ENCODE assay signal across 8 cellular contexts in the genomic region with DNA sequence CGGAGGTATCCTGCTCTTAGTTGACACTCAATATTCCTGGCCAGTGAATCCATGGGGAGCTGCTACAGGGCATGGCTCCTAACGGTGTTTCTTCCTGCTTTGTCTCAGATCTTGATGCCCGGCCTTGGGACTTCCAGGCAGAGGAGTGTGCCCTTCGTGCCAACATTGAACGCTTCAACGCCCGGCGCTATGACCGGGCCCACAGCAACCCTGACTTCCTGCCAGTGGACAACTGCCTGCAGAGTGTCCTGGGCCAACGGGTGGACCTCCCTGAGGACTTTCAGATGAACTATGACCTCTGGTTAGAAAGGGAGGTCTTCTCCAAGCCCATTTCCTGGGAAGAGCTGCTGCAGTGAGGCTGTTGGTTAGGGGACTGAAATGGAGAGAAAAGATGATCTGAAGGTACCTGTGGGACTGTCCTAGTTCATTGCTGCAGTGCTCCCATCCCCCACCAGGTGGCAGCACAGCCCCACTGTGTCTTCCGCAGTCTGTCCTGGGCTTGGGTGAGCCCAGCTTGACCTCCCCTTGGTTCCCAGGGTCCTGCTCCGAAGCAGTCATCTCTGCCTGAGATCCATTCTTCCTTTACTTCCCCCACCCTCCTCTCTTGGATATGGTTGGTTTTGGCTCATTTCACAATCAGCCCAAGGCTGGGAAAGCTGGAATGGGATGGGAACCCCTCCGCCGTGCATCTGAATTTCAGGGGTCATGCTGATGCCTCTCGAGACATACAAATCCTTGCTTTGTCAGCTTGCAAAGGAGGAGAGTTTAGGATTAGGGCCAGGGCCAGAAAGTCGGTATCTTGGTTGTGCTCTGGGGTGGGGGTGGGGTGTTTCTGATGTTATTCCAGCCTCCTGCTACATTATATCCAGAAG.
DNase-seq lines count a peak whose midpoint lies in the region; ATAC-seq lines count a peak whose summit lies in the region.

No MANE protein-coding gene starts in this region.

- H3K27me3 Mint-ChIP-seq in stimulated activated memory B cell treated with anti-CD40 and anti-IgM and Interleukin-4, amounts not matched to agents 10 μg/mL and 1 μg/mL and 100 μg/mL, for 72 hours = no peaks in the 10 kb centered on the region

- H3K4me3 Mint-ChIP-seq in stimulated activated memory B cell treated with anti-CD40 and anti-IgM and Interleukin-4, amounts not matched to agents 10 μg/mL and 1 μg/mL and 100 μg/mL, for 72 hours = no peak overlapping the region

- DNase-seq in NCI-H510A treated with DMSO at 0.1 percent for 48 hours (lab: John Stamatoyannopoulos, UW) (peak; percentile 32), NCI-H510A (lab: John Stamatoyannopoulos, UW) (no peak), NCI-H1105 treated with DMSO at 0.1 percent for 48 hours (lab: John Stamatoyannopoulos, UW) (peak; percentile 16), ecto neural progenitor cell (ENCODE audit: low spot score) (peak; percentile 84), midbrain (lab: John Stamatoyannopoulos, UW) (peak; percentile 61)
- peak; percentile 78 to 80 for DNase-seq in activated CD4-positive, alpha-beta T cell treated with anti-CD3 and anti-CD28 coated beads, Interleukin-2, amount 50 U/mL, for 48 hours

- no peaks in the 10 kb centered on the region for H3K9me3 Mint-ChIP-seq in stimulated activated memory B cell treated with anti-CD40 and anti-IgM and Interleukin-4, amounts not matched to agents 10 μg/mL and 1 μg/mL and 100 μg/mL, for 72 hours

- peaks cover 7% of the 10 kb centered on the region for H3K4me1 Mint-ChIP-seq in stimulated activated memory B cell treated with anti-CD40 and anti-IgM and Interleukin-4, amounts not matched to agents 10 μg/mL and 1 μg/mL and 100 μg/mL, for 72 hours

- ATAC-seq in stimulated activated memory B cell treated with anti-CD40 and anti-IgM and Interleukin-4, amounts not matched to agents 10 μg/mL and 1 μg/mL and 100 μg/mL, for 72 hours = peak; percentile 79
- no peak for ATAC-seq in GM18511 (IDR thresholded peaks at IDR 0.05; ENCODE audit: unreplicated experiment)

- no peak overlapping the region for H3K27ac Mint-ChIP-seq in stimulated activated memory B cell treated with anti-CD40 and anti-IgM and Interleukin-4, amounts not matched to agents 10 μg/mL and 1 μg/mL and 100 μg/mL, for 72 hours

- H3K36me3 Mint-ChIP-seq in stimulated activated memory B cell treated with anti-CD40 and anti-IgM and Interleukin-4, amounts not matched to agents 10 μg/mL and 1 μg/mL and 100 μg/mL, for 72 hours = peaks cover 78% of the 10 kb centered on the region
